Comparison of ENCODE assay signal across 9 cellular contexts in genomic region chr4:38306482-38307071, GRCh38.
DNase-seq lines count a peak whose midpoint lies in the region; ATAC-seq and TF ChIP-seq lines count a peak whose summit lies in the region.
"Had no signal": no experiment of that assay in that cellular context is flagged by ENCODE, and none has a peak within 500 bp of the region (broad histone marks: within the 10 kb centered on the region; RNA-seq: fewer than 3 reads in every experiment).

No MANE protein-coding gene starts in this region.

- H3K27me3 Mint-ChIP-seq in Calu3 (ENCODE audit: unreplicated experiment): no peaks in the 10 kb centered on the region

- TF ChIP-seq CTCF in Calu3 (IDR thresholded peaks at IDR 0.05; ENCODE audit: unreplicated experiment) (no peak), WERI-Rb-1 (IDR thresholded peaks at IDR 0.05; ENCODE audit: low read depth, low read length) (no peak)

- H3K9me3 Mint-ChIP-seq in Calu3 (ENCODE audit: low read depth, unreplicated experiment): peaks cover 3% of the 10 kb centered on the region

- CTCF ChIA-PET in Calu3 (lab: Charles Lee): no interaction called here

- H3K27ac Mint-ChIP-seq in Calu3 (ENCODE audit: unreplicated experiment): no peak overlapping the region

- no peak overlapping the region for H3K4me3 ChIP-seq in WERI-Rb-1 (ENCODE audit: low read depth, low read length)

- ATAC-seq in GM18870 (IDR thresholded peaks at IDR 0.05; ENCODE audit: unreplicated experiment) (peak; percentile 62), GM21717 (IDR thresholded peaks at IDR 0.05; ENCODE audit: unreplicated experiment) (peak; percentile 41), HG03571 (IDR thresholded peaks at IDR 0.05; ENCODE audit: unreplicated experiment) (peak; percentile 65)

- H3K27ac ChIP-seq in WERI-Rb-1: no peak overlapping the region

- H3K4me1 Mint-ChIP-seq in Calu3 (ENCODE audit: low read depth, unreplicated experiment): peaks cover 27% of the 10 kb centered on the region

- intact Hi-C loops in Calu3 (cut with micrococcal nuclease; ENCODE audit: unreplicated experiment): no loop called here

- no peaks in the 10 kb centered on the region for H3K27me3 ChIP-seq in WERI-Rb-1 (ENCODE audit: insufficient read depth, low read depth, severe bottlenecking)

- H3K9me3 ChIP-seq in WERI-Rb-1 (ENCODE audit: severe bottlenecking): peaks cover 6% of the 10 kb centered on the region

- H3K36me3 ChIP-seq in WERI-Rb-1: no peaks in the 10 kb centered on the region

- BruUV-seq in Calu3 (replicated peaks; lab: Mats Ljungman, UMichigan): no TSS peak

- no peak overlapping the region for H3K4me3 Mint-ChIP-seq in Calu3 (ENCODE audit: low read depth, unreplicated experiment)

- DNase-seq in midbrain (lab: John Stamatoyannopoulos, UW) (peak; percentile 75), NCI-H1436 (lab: John Stamatoyannopoulos, UW) (no peak), Calu3 (no peak), WERI-Rb-1 (no peak), UCSD-AML1 (lab: John Stamatoyannopoulos, UW; ENCODE audit: unreplicated experiment) (no peak)
- DNase-seq: dermis blood vessel endothelial cell had no signal

- no peaks in the 10 kb centered on the region for H3K36me3 Mint-ChIP-seq in Calu3 (ENCODE audit: insufficient read depth, unreplicated experiment)
